In the genomic region with DNA sequence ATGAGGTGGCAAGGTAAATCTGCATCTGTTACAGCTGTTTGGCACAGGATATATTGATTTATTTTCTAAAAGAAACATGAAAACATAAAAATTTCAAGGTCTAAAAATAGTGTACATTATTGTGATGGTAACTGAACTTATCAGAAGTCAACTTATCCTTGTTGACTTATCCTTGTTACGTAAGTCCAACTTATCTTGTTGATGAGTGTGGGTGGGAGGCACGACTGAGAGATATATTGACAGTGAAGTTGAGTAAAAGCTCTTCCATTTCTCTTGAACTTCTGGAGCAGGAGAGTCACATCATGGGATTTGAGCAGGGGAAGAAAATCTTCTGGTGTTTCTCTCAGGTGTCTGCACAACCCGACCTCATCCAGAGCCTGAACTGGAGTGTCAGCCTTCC, we compare ENCODE assay signal across 15 cellular contexts.
A peak's percentile ranks its signal among the peaks of the same experiment; 100 is the strongest.
DNase-seq lines count a peak whose midpoint lies in the region; ATAC-seq and TF ChIP-seq lines count a peak whose summit lies in the region.
"Had no signal": no experiment of that assay in that cellular context is flagged by ENCODE, and none has a peak within 500 bp of the region (broad histone marks: within the 10 kb centered on the region; RNA-seq: fewer than 3 reads in every experiment).

No MANE protein-coding gene starts in this region.

- POLR2A ChIA-PET in naive thymus-derived CD8-positive, alpha-beta T cell (lab: Charles Lee), result no interaction called here

- H3K27ac Mint-ChIP-seq in central memory CD8-positive, alpha-beta T cell (ENCODE audit: low read depth), result peak overlapping the region; percentile 84
- peak overlapping the region in 9 of 10 donors; percentile 0 to 90 (median 68) for H3K27ac Mint-ChIP-seq in naive thymus-derived CD8-positive, alpha-beta T cell

- ATAC-seq in central memory CD8-positive, alpha-beta T cell (replicated peaks; ENCODE audit: extremely low read depth, poor library complexity, severe bottlenecking), result no peak
- no peak for ATAC-seq in naive thymus-derived CD8-positive, alpha-beta T cell
- no peak for ATAC-seq in HG03025 (IDR thresholded peaks at IDR 0.05; ENCODE audit: low FRiP score, unreplicated experiment)
- ATAC-seq: heart left ventricle, PC-3, SK-N-SH treated with all-trans-retinoic acid at 6 μM for 48 hours had no signal

- H3K9me2 ChIP-seq in Loucy (replicated peaks; ENCODE audit: low read depth, low read length), result no peaks in the 10 kb centered on the region

- H3K4me1 ChIP-seq in Loucy (ENCODE audit: insufficient read depth, low read length, poor library complexity, severe bottlenecking), result peaks cover 34% of the 10 kb centered on the region

- TF ChIP-seq CTCF in Loucy (conservative IDR thresholded peaks at IDR 0.05; ENCODE audit: low read length), result no peak

- H3K27me3 ChIP-seq in Loucy (ENCODE audit: insufficient read depth, low read length, poor library complexity, severe bottlenecking), result no peaks in the 10 kb centered on the region
- H3K27me3 ChIP-seq: heart left ventricle had no signal

- no peaks in the 10 kb centered on the region for H3F3A ChIP-seq in Loucy (ENCODE audit: low read depth)

- peak overlapping the region; percentile 71 for H3K4me2 ChIP-seq in Loucy (ENCODE audit: low read depth, low read length, poor library complexity, severe bottlenecking)

- H3K79me2 ChIP-seq in Loucy (ENCODE audit: insufficient read depth, low read length), result no peaks in the 10 kb centered on the region

- peaks cover 17% of the 10 kb centered on the region for H3K4me1 Mint-ChIP-seq in central memory CD8-positive, alpha-beta T cell
- H3K4me1 Mint-ChIP-seq in naive thymus-derived CD8-positive, alpha-beta T cell, result peaks cover 20 to 33% (median 22%) of the 10 kb centered on the region in 4 donors

- H3K36me3 ChIP-seq in Loucy (ENCODE audit: insufficient read depth, low read length), result no peaks in the 10 kb centered on the region
- H3K36me3 ChIP-seq: heart left ventricle had no signal

- no peak overlapping the region for H3K9ac ChIP-seq in Loucy (ENCODE audit: low read depth, low read length, poor library complexity, severe bottlenecking)

- DNase-seq in COLO668 (lab: John Stamatoyannopoulos, UW; ENCODE audit: unreplicated experiment), result peak; percentile 52
- no peak for DNase-seq in central memory CD8-positive, alpha-beta T cell (ENCODE audit: low spot score in 2 of 2)
- DNase-seq in naive thymus-derived CD8-positive, alpha-beta T cell, result no peak
- DNase-seq in RKO (ENCODE audit: low spot score), result no peak
- no peak for DNase-seq in posterior vena cava (ENCODE audit: low spot score)
- DNase-seq: activated CD4-positive, alpha-beta T cell treated with anti-CD3 and anti-CD28 coated beads for 4 hours; activated gamma-delta T cell treated with Interleukin-2 at 50 U/mL for 16 hours; endodermal cell; heart left ventricle; Karpas-422; PC-3; stimulated activated CD4-positive, alpha-beta T cell treated with anti-CD3 and anti-CD28 coated beads, Interleukin-12 subunit alpha, Interleukin-12 subunit beta, amount 100 ng/mL, for 4 hours had no signal

- H3K36me3 Mint-ChIP-seq in central memory CD8-positive, alpha-beta T cell (ENCODE audit: insufficient read depth), result no peaks in the 10 kb centered on the region
- no peaks in the 10 kb centered on the region for H3K36me3 Mint-ChIP-seq in naive thymus-derived CD8-positive, alpha-beta T cell

- intact Hi-C loops in posterior vena cava (cut with DNase I), result no loop called here

- H4K20me1 ChIP-seq in Loucy (ENCODE audit: insufficient read depth, low read length, poor library complexity, severe bottlenecking), result no peaks in the 10 kb centered on the region

- peak overlapping the region; percentile 37 for H3K4me3 ChIP-seq in Loucy (ENCODE audit: low read length, poor library complexity, severe bottlenecking)
- H3K4me3 ChIP-seq: heart left ventricle had no signal

- no peaks in the 10 kb centered on the region for H3K9me3 Mint-ChIP-seq in central memory CD8-positive, alpha-beta T cell
- peaks cover 0 to 4% (median 0%) of the 10 kb centered on the region in 9 donors for H3K9me3 Mint-ChIP-seq in naive thymus-derived CD8-positive, alpha-beta T cell
- H3K9me3 Mint-ChIP-seq: endodermal cell had no signal

- H3K4me3 Mint-ChIP-seq in central memory CD8-positive, alpha-beta T cell, result no peak overlapping the region
- H3K4me3 Mint-ChIP-seq in naive thymus-derived CD8-positive, alpha-beta T cell, result peak overlapping the region in 2 of 10 donors; percentile 6 to 70
- H3K4me3 Mint-ChIP-seq: endodermal cell had no signal

- H3K9me3 ChIP-seq in Loucy (ENCODE audit: insufficient read depth, low read depth, low read length), result no peaks in the 10 kb centered on the region
- H3K9me3 ChIP-seq: heart left ventricle had no signal

- no peak overlapping the region for H2AFZ ChIP-seq in Loucy (ENCODE audit: low read length)

- H3K27me3 Mint-ChIP-seq in central memory CD8-positive, alpha-beta T cell, result no peaks in the 10 kb centered on the region
- no peaks in the 10 kb centered on the region for H3K27me3 Mint-ChIP-seq in naive thymus-derived CD8-positive, alpha-beta T cell
